15 cellular contexts compared by ENCODE assay signal in genomic region chr5:5327126-5327525, GRCh38.
DNase-seq lines count a peak whose midpoint lies in the region; ATAC-seq and TF ChIP-seq lines count a peak whose summit lies in the region.
"Had no signal": no experiment of that assay in that cellular context is flagged by ENCODE, and none has a peak within 500 bp of the region (broad histone marks: within the 10 kb centered on the region; RNA-seq: fewer than 3 reads in every experiment).

No MANE protein-coding gene starts in this region.

- H3K9me3 ChIP-seq in neuronal stem cell (replicated peaks in 1 of 2; ENCODE audit: control insufficient read depth in 2 of 2, insufficient read depth in 1 of 2, low read depth in 1 of 2, low read length in 2 of 2): no peaks in the 10 kb centered on the region
- H3K9me3 ChIP-seq in stomach: no peaks in the 10 kb centered on the region

- H3K14ac ChIP-seq in neuronal stem cell (ENCODE audit: low read length): peak overlapping the region; percentile 33

- H2BK5ac ChIP-seq in neuronal stem cell (ENCODE audit: low read length): no peak overlapping the region

- H3K4ac ChIP-seq in neuronal stem cell (ENCODE audit: low read length): no peak overlapping the region

- H3K27ac ChIP-seq in neuronal stem cell (replicated peaks; ENCODE audit: low read length) (no peak overlapping the region), stomach (no peak overlapping the region)
- H3K27ac ChIP-seq: 22Rv1, BLaER1, GM23248 had no signal

- no peaks in the 10 kb centered on the region for H3K36me3 ChIP-seq in neuronal stem cell (replicated peaks in 1 of 2; ENCODE audit: control insufficient read depth in 2 of 2, insufficient read depth in 2 of 2, low read length in 2 of 2)
- no peaks in the 10 kb centered on the region for H3K36me3 ChIP-seq in stomach
- H3K36me3 ChIP-seq: BLaER1 had no signal

- no peak overlapping the region for H2AFZ ChIP-seq in neuronal stem cell (ENCODE audit: low read length)
- H2AFZ ChIP-seq: GM23248 had no signal

- H3K4me2 ChIP-seq in neuronal stem cell (ENCODE audit: insufficient read depth, low read length, poor library complexity, severe bottlenecking): no peak overlapping the region
- H3K4me2 ChIP-seq: BLaER1 had no signal

- peak overlapping the region; percentile 96 for H2AK5ac ChIP-seq in neuronal stem cell (ENCODE audit: low read depth, low read length)

- intact Hi-C loops in Right ventricle myocardium inferior (cut with DNase I): no loop called here
- intact Hi-C loops in left ventricle myocardium superior (cut with micrococcal nuclease): no loop called here
- intact Hi-C loops in posterior vena cava (cut with DNase I): no loop called here
- intact Hi-C loops in stomach (cut with DNase I; ENCODE audit: low total_unique reads): no loop called here

- peak overlapping the region; percentile 82 for H2BK12ac ChIP-seq in neuronal stem cell (ENCODE audit: low read length)

- no peaks in the 10 kb centered on the region for H3K79me1 ChIP-seq in neuronal stem cell (ENCODE audit: low read depth, low read length)

- H3K4me3 ChIP-seq in neuronal stem cell (ENCODE audit: low read length in 2 of 2) (no peak overlapping the region), stomach (no peak overlapping the region)
- H3K4me3 ChIP-seq: BLaER1, GM23248 had no signal

- H3K23ac ChIP-seq in neuronal stem cell (ENCODE audit: low read depth, low read length, poor library complexity): peak overlapping the region; percentile 57

- DNase-seq in Right ventricle myocardium inferior (ENCODE audit: missing footprints) (peak; percentile 45), left ventricle myocardium superior (no peak), RPMI8226 (peak; percentile 22), islet precursor cell (peak; percentile 20), neuronal stem cell (ENCODE audit: low spot score) (no peak), posterior vena cava (ENCODE audit: low spot score) (no peak), stomach (no peak)
- DNase-seq: AML-193; CD4-positive, alpha-beta T cell; DMS79; GM23248; IMR-90 had no signal

- no peak for TF ChIP-seq CTCF in stomach (IDR thresholded peaks at IDR 0.05)

- H4K8ac ChIP-seq in neuronal stem cell (ENCODE audit: low read depth, low read length): no peak overlapping the region

- TF ChIP-seq POLR2A in stomach (IDR thresholded peaks at IDR 0.05): no peak

- peak overlapping the region; percentile 84 for H2BK15ac ChIP-seq in neuronal stem cell (ENCODE audit: low read length)

- TF ChIP-seq EP300 in stomach (IDR thresholded peaks at IDR 0.05): no peak

- H3K18ac ChIP-seq in neuronal stem cell (ENCODE audit: low read length): peak overlapping the region; percentile 91

- peak overlapping the region; percentile 89 for H4K91ac ChIP-seq in neuronal stem cell (ENCODE audit: low read depth, low read length, poor library complexity)

- peaks cover 2 to 25% of the 10 kb centered on the region in 2 donors for H3K4me1 ChIP-seq in neuronal stem cell (ENCODE audit: control insufficient read depth in 2 of 2, insufficient read depth in 1 of 2, low read depth in 1 of 2, low read length in 2 of 2)
- no peaks in the 10 kb centered on the region for H3K4me1 ChIP-seq in stomach

- ATAC-seq in Right ventricle myocardium inferior (no peak), left ventricle myocardium superior (no peak), HG02973 (IDR thresholded peaks at IDR 0.05; ENCODE audit: unreplicated experiment) (no peak)

- no peaks in the 10 kb centered on the region for H3K27me3 ChIP-seq in neuronal stem cell (ENCODE audit: control insufficient read depth in 3 of 3, insufficient read depth in 3 of 3, low read depth in 1 of 3, low read length in 3 of 3)
- no peaks in the 10 kb centered on the region for H3K27me3 ChIP-seq in stomach
- H3K27me3 ChIP-seq: BLaER1 had no signal

- no CpG with 5 or more reads among the region's 8 CpGs for WGBS in neuronal stem cell (ENCODE audit: extremely low coverage in 2 of 2, insufficient read length in 2 of 2, insufficient replicate concordance in 1 of 2), 2 donors
- WGBS in stomach, 5 donors: 71 to 92% (median 78%) methylated on average over 3 to 8 of the region's 8 CpGs

- H2BK120ac ChIP-seq in neuronal stem cell (ENCODE audit: low read depth, low read length): peak overlapping the region; percentile 72

- H3K9ac ChIP-seq in neuronal stem cell (ENCODE audit: low read depth, low read length, poor library complexity): no peak overlapping the region
- H3K9ac ChIP-seq: BLaER1, GM23248 had no signal

Comparison
In these comparisons a context has a peak if more than half of its experiments do, and no peak if none do; other contexts are left out.
1. DNase-seq: peak in Right ventricle myocardium inferior (single experiment), RPMI8226 (single experiment) and islet precursor cell (single experiment); none in left ventricle myocardium superior (single experiment), neuronal stem cell (single experiment), posterior vena cava (single experiment) and stomach (single experiment).